In the genomic region with DNA sequence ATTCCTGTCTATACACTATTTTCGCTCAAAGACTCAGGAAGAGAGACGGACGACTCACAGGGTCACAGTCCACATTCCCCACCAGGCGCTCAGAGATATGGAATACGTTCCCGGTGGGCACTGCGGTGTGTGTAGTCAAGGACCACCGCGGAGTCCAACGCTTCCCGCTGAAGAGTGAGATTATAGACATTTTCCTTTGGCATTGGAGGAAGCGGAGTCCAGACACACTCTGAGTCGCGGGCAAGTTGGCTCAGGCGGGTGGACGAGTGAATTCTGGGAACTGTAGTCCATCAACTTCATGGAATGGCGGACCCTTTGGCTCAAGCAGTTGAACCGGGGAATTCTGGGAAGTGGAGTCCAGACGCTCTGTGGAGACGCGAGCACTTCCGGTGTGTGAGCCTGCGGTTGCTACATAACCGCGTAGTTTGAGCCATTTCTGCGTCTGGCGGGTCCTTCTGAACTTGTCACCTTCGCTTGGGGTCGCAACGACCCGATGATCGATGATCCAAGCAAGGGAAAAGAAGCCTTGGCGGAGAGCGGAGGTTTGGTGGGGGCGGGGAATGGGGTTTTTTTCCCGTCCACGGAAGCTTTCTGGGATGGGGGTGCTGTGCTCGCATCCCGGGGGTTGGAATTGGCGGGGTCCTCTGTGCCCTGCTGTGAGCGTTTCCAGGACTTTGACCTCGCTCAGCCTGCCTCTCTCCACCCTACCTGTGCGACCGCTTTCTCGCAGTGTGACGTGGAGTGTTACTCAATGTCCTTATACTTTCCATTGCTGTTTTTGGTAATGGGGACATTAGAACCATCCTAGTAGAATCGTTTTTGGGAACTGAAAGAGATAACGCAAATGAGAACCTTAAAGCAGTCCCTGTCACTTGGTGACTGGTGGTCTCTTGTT, we compare ENCODE assay signal across 8 cellular contexts. TPM values are rescaled to one million over a fixed set of nuclear protein-coding genes. Genes with fewer than 3 reads are reported as not detected.
DNase-seq lines count a peak whose midpoint lies in the region; ATAC-seq and TF ChIP-seq lines count a peak whose summit lies in the region.

ZNF230 (plus strand) TSS at position 392 of the 895 bp plus-strand sequence. CDS start 4,122 bp downstream, outside the sequence.

- H3K79me2 ChIP-seq in smooth muscle cell (ENCODE audit: low read depth) = peaks cover 18% of the 10 kb centered on the region

- WGBS in smooth muscle cell (ENCODE audit: low lambda C conversion rate) = 1% methylated on average over 48 of the region's 48 CpGs

- peak; percentile 85 for DNase-seq in AG04450 (ENCODE audit: low read depth, low spot score)
- DNase-seq in NCI-H2171 treated with DMSO at 0.1 percent for 48 hours (lab: John Stamatoyannopoulos, UW) = peak; percentile 96
- peak; percentile 96 to 97 for DNase-seq in cardiac fibroblast (ENCODE audit: low read depth in 2 of 2)
- DNase-seq in iPS-NIHi7 (ENCODE audit: extremely low spot score) = peak; percentile 96
- DNase-seq in smooth muscle cell (lab: John Stamatoyannopoulos, UW; ENCODE audit: unreplicated experiment) = peak; percentile 34

- H3K4me3 ChIP-seq in AG04450 (ENCODE audit: low read depth, low read length) (peak within 1 kb of the TSS; percentile 95), WI38 (ENCODE audit: low read depth, low read length) (peak within 1 kb of the TSS; percentile 93), cardiac fibroblast (replicated peaks in 1 of 2; ENCODE audit: low read depth in 2 of 2, low read length in 2 of 2) (peak within 1 kb of the TSS; percentile 71 to 73), smooth muscle cell (peak within 1 kb of the TSS; percentile 68)

- no peak for TF ChIP-seq CTCF in AG04450 (IDR thresholded peaks at IDR 0.05; ENCODE audit: low read depth, low read length)
- TF ChIP-seq CTCF in WI38 (IDR thresholded peaks at IDR 0.05; ENCODE audit: low read depth, low read length) = no peak
- TF ChIP-seq CTCF in cardiac fibroblast (IDR thresholded peaks at IDR 0.05; ENCODE audit: low read depth, low read length) = no peak
- no peak for TF ChIP-seq CTCF in smooth muscle cell (IDR thresholded peaks at IDR 0.05; ENCODE audit: borderline replicate concordance, insufficient read depth, poor library complexity, severe bottlenecking)

- peak; percentile 81 for ATAC-seq in GM18870 (IDR thresholded peaks at IDR 0.05; ENCODE audit: unreplicated experiment)
- ATAC-seq in HG03108 (IDR thresholded peaks at IDR 0.05; ENCODE audit: unreplicated experiment) = peak; percentile 90

- H3K27ac ChIP-seq in AG04450 (ENCODE audit: low read depth, low read length) = peak within 1 kb of the TSS; percentile 68
- peak within 1 kb of the TSS; percentile 63 for H3K27ac ChIP-seq in smooth muscle cell (ENCODE audit: low read depth)

- POLR2A ChIA-PET in AG04450 (lab: Yijun Ruan, JAX) = no interaction called here

- H3K27me3 ChIP-seq in AG04450 (ENCODE audit: control insufficient read depth, insufficient read depth, low read length) = no peaks in the 10 kb centered on the region
- H3K27me3 ChIP-seq in smooth muscle cell (ENCODE audit: low read depth) = no peaks in the 10 kb centered on the region

- CTCF ChIA-PET in AG04450 (lab: Charles Lee) = no interaction called here

- H2AFZ ChIP-seq in smooth muscle cell (ENCODE audit: low read depth) = peak within 1 kb of the TSS; percentile 96

- peaks cover 22% of the 10 kb centered on the region for H3K36me3 ChIP-seq in smooth muscle cell (ENCODE audit: low read depth)

- no peaks in the 10 kb centered on the region for H3F3A ChIP-seq in smooth muscle cell (ENCODE audit: low read depth)

- H3K9ac ChIP-seq in smooth muscle cell (ENCODE audit: low read depth) = peak within 1 kb of the TSS; percentile 50

- no peaks in the 10 kb centered on the region for H4K20me1 ChIP-seq in smooth muscle cell (ENCODE audit: low read depth)

- H3K4me1 ChIP-seq in smooth muscle cell (ENCODE audit: low read depth) = peaks cover 11% of the 10 kb centered on the region

- H3K9me3 ChIP-seq in AG04450 (ENCODE audit: control insufficient read depth, insufficient read depth, low read length) (peaks cover 8% of the 10 kb centered on the region), smooth muscle cell (replicated peaks; ENCODE audit: low read depth) (peaks cover 3% of the 10 kb centered on the region)

- peak within 1 kb of the TSS; percentile 89 for H3K4me2 ChIP-seq in smooth muscle cell

RNA-seq across cellular contexts. Expression of gene ZNF230, which starts in this region (rescaled TPM):
- 2.8 and 4.0 TPM in 2 replicates for polyA plus RNA-seq in AG04450 (2011; rRNA removed)
- polyA minus RNA-seq in AG04450 (2011; rRNA and poly(A)+ RNA removed) = 3.2 and 5.6 TPM in 2 replicates
- total RNA-seq in smooth muscle cell = 10.0 and 17.3 TPM in 2 replicates
- 1.2 and 4.4 TPM in 2 replicates for polyA plus RNA-seq in smooth muscle cell

Comparison
In these comparisons a context has a peak if more than half of its experiments do, and no peak if none do; other contexts are left out.
1. Peak in every context shown above with its lines: DNase-seq, ATAC-seq, H3K4me3 ChIP-seq and H3K27ac ChIP-seq.
2. DNase-seq: peak in every context shown above with its lines; median percentile 96 in cardiac fibroblast; 96 in NCI-H2171 treated with DMSO at 0.1 percent for 48 hours; 96 in iPS-NIHi7; 85 in AG04450; 34 in smooth muscle cell.